ENCODE assay signal across 15 cellular contexts in the genomic region with DNA sequence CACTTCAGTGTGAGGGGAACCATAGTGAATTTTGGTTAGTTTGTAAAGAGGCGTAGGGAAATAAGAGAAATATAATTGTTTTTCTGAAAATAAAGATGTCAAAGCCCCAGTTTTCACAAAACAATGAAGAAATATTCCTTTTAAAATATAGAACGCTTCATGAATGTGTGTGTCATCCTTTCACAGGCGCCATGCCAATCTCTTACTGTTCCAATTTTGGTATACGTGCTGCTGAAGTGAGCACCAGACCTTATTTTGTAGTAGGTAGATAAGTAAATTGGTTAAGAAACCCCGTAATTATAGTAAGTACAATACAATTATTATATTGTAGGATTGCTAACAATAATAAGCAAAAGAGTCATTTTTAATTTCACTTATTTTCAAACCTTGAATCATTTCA. TPM values are rescaled to one million over a fixed set of nuclear protein-coding genes. Genes with fewer than 3 reads are reported as not detected.
A peak's percentile ranks its signal among the peaks of the same experiment; 100 is the strongest.
DNase-seq lines count a peak whose midpoint lies in the region; ATAC-seq and TF ChIP-seq lines count a peak whose summit lies in the region.
"Had no signal": no experiment of that assay in that cellular context is flagged by ENCODE, and none has a peak within 500 bp of the region (broad histone marks: within the 10 kb centered on the region; RNA-seq: fewer than 3 reads in every experiment).

No MANE protein-coding gene starts in this region.

- no peak overlapping the region for H2AFZ ChIP-seq in osteoblast (ENCODE audit: low read length)

- peaks cover 41% of the 10 kb centered on the region for H3K4me1 Mint-ChIP-seq in activated T-cell treated with anti-CD3 and anti-CD28 coated beads, Interleukin-2, amount 50 U/mL, for 72 hours (ENCODE audit: low read depth)
- H3K4me1 Mint-ChIP-seq in CD8-positive, alpha-beta memory T cell: peaks cover 56 to 65% (median 64%) of the 10 kb centered on the region in 3 donors
- H3K4me1 Mint-ChIP-seq in activated T-helper 17 cell treated with anti-CD3 and anti-CD28 coated beads, Interleukin-2, amount 50 U/mL, for 72 hours: peaks cover 31% of the 10 kb centered on the region

- H3K4me1 ChIP-seq in CD8-positive, alpha-beta memory T cell (ENCODE audit: insufficient read depth, low read length): peaks cover 68% of the 10 kb centered on the region
- H3K4me1 ChIP-seq in osteoblast (ENCODE audit: insufficient read depth, low read length): no peaks in the 10 kb centered on the region
- H3K4me1 ChIP-seq: BE2C had no signal

- H3K9me3 ChIP-seq in CD8-positive, alpha-beta memory T cell (ENCODE audit: low read length): no peaks in the 10 kb centered on the region
- H3K9me3 ChIP-seq in osteoblast (ENCODE audit: low read depth, low read length): no peaks in the 10 kb centered on the region
- H3K9me3 ChIP-seq: BE2C, Caco-2 had no signal

- H3K36me3 ChIP-seq in CD8-positive, alpha-beta memory T cell (ENCODE audit: insufficient read depth, low read length): no peaks in the 10 kb centered on the region
- peaks cover 11% of the 10 kb centered on the region for H3K36me3 ChIP-seq in osteoblast (ENCODE audit: insufficient read depth, low read length)

- TF ChIP-seq CTCF in osteoblast (IDR thresholded peaks at IDR 0.05; ENCODE audit: extremely low read depth, low read depth, low read length): no peak

- no peaks in the 10 kb centered on the region for H3K27me3 Mint-ChIP-seq in activated T-cell treated with anti-CD3 and anti-CD28 coated beads, Interleukin-2, amount 50 U/mL, for 72 hours (ENCODE audit: low read depth)
- H3K27me3 Mint-ChIP-seq in CD8-positive, alpha-beta memory T cell: peaks cover 0 to 2% of the 10 kb centered on the region in 2 donors
- H3K27me3 Mint-ChIP-seq in activated T-helper 17 cell treated with anti-CD3 and anti-CD28 coated beads, Interleukin-2, amount 50 U/mL, for 72 hours: no peaks in the 10 kb centered on the region

- no peaks in the 10 kb centered on the region for H3K27me3 ChIP-seq in CD8-positive, alpha-beta memory T cell (ENCODE audit: insufficient read depth, low read length, poor library complexity, severe bottlenecking)
- H3K27me3 ChIP-seq in osteoblast (ENCODE audit: insufficient read depth, low read length): no peaks in the 10 kb centered on the region
- H3K27me3 ChIP-seq: BE2C had no signal

- CTCF ChIA-PET in CD8-positive, alpha-beta memory T cell (lab: Charles Lee): no interaction called here

- H3K4me3 ChIP-seq in CD8-positive, alpha-beta memory T cell (ENCODE audit: low read length): no peak overlapping the region
- H3K4me3 ChIP-seq in osteoblast (ENCODE audit: insufficient read depth, low read length): no peak overlapping the region

- peak overlapping the region; percentile 76 for H3K27ac Mint-ChIP-seq in activated T-cell treated with anti-CD3 and anti-CD28 coated beads, Interleukin-2, amount 50 U/mL, for 72 hours
- H3K27ac Mint-ChIP-seq in CD8-positive, alpha-beta memory T cell: peak overlapping the region in 7 of 8 donors; percentile 47 to 99 (median 80)
- H3K27ac Mint-ChIP-seq in activated T-helper 17 cell treated with anti-CD3 and anti-CD28 coated beads, Interleukin-2, amount 50 U/mL, for 72 hours: peak overlapping the region; percentile 93

- H3K27ac ChIP-seq in CD8-positive, alpha-beta memory T cell (ENCODE audit: low read depth, low read length): no peak overlapping the region
- H3K27ac ChIP-seq in osteoblast (ENCODE audit: low read depth, low read length): no peak overlapping the region

- POLR2A ChIA-PET in CD8-positive, alpha-beta memory T cell (lab: Charles Lee): no interaction called here

- H3K4me2 ChIP-seq in osteoblast (ENCODE audit: insufficient read depth, low read length): no peak overlapping the region

- no peak for ATAC-seq in activated T-cell treated with anti-CD3 and anti-CD28 coated beads, Interleukin-2, amount 50 U/mL, for 72 hours (replicated peaks in 1 of 2)
- no peak for ATAC-seq in activated T-helper 17 cell treated with anti-CD3 and anti-CD28 coated beads, Interleukin-2, amount 50 U/mL, for 72 hours (replicated peaks)
- ATAC-seq in HG03175 (IDR thresholded peaks at IDR 0.05; ENCODE audit: unreplicated experiment): no peak
- ATAC-seq: HepG2 had no signal

- no peaks in the 10 kb centered on the region for H3K9me3 Mint-ChIP-seq in activated T-cell treated with anti-CD3 and anti-CD28 coated beads, Interleukin-2, amount 50 U/mL, for 72 hours
- H3K9me3 Mint-ChIP-seq in CD8-positive, alpha-beta memory T cell: no peaks in the 10 kb centered on the region
- no peaks in the 10 kb centered on the region for H3K9me3 Mint-ChIP-seq in activated T-helper 17 cell treated with anti-CD3 and anti-CD28 coated beads, Interleukin-2, amount 50 U/mL, for 72 hours

- no peak for DNase-seq in activated T-cell treated with anti-CD3 and anti-CD28 coated beads, Interleukin-2, amount 50 U/mL, for 72 hours
- DNase-seq in activated T-cell treated with anti-CD3 and anti-CD28 coated beads, Interleukin-2, amount 50 U/mL, for 48 hours: no peak
- no peak for DNase-seq in CD8-positive, alpha-beta memory T cell
- peak; percentile 58 for DNase-seq in osteoblast (ENCODE audit: insufficient read length, low spot score, missing footprints)
- DNase-seq in CD1c-positive myeloid dendritic cell (ENCODE audit: extremely low spot score): no peak
- DNase-seq: BE2C, Caco-2, MM.1S, NCI-H1105, NCI-H187 treated with DMSO at 0.1 percent for 48 hours, NCI-H446, SHP77 had no signal

- H3K4me3 Mint-ChIP-seq in activated T-cell treated with anti-CD3 and anti-CD28 coated beads, Interleukin-2, amount 50 U/mL, for 72 hours: no peak overlapping the region
- H3K4me3 Mint-ChIP-seq in CD8-positive, alpha-beta memory T cell: no peak overlapping the region
- H3K4me3 Mint-ChIP-seq in activated T-helper 17 cell treated with anti-CD3 and anti-CD28 coated beads, Interleukin-2, amount 50 U/mL, for 72 hours: no peak overlapping the region

- no peaks in the 10 kb centered on the region for H4K20me1 ChIP-seq in osteoblast (ENCODE audit: insufficient read depth, low read length)

- H3K79me2 ChIP-seq in osteoblast (ENCODE audit: insufficient read depth, low read length): peaks cover 2% of the 10 kb centered on the region

- H3K36me3 Mint-ChIP-seq in activated T-cell treated with anti-CD3 and anti-CD28 coated beads, Interleukin-2, amount 50 U/mL, for 72 hours (ENCODE audit: insufficient read depth in 2 of 2): peaks cover 1 to 16% of the 10 kb centered on the region in 2 donors
- peaks cover 8 to 21% (median 12%) of the 10 kb centered on the region in 3 donors for H3K36me3 Mint-ChIP-seq in CD8-positive, alpha-beta memory T cell
- peaks cover 46% of the 10 kb centered on the region for H3K36me3 Mint-ChIP-seq in activated T-helper 17 cell treated with anti-CD3 and anti-CD28 coated beads, Interleukin-2, amount 50 U/mL, for 72 hours (ENCODE audit: low read depth)

RNA-seq across cellular contexts. Expression of a gene that starts 43.3 kb away (rescaled TPM):
- total RNA-seq in activated T-cell treated with anti-CD3 and anti-CD28 coated beads, Interleukin-2, amount 50 U/mL, for 72 hours: 10 to 100 TPM; 16.5 to 27.3 TPM
- 10 to 100 TPM; 23.3 to 24.0 TPM for total RNA-seq in CD8-positive, alpha-beta memory T cell
- 17.0 TPM for polyA plus RNA-seq in CD8-positive, alpha-beta memory T cell
- total RNA-seq in activated T-helper 17 cell treated with anti-CD3 and anti-CD28 coated beads, Interleukin-2, amount 50 U/mL, for 72 hours: 10 to 100 TPM; 16.0 to 29.9 TPM
- total RNA-seq in osteoblast: 8.3 and 10.6 TPM in 2 replicates
